In genomic region chr7:40711706-40712105, GRCh38 we compare ENCODE assay signal across 22 cellular contexts.
DNase-seq lines count a peak whose midpoint lies in the region; ATAC-seq, FAIRE-seq and TF ChIP-seq lines count a peak whose summit lies in the region.
"Had no signal": no experiment of that assay in that cellular context is flagged by ENCODE, and none has a peak within 500 bp of the region (broad histone marks: within the 10 kb centered on the region; RNA-seq: fewer than 3 reads in every experiment).

No MANE protein-coding gene starts in this region.

- H3K27me3 ChIP-seq in bronchial epithelial cell (ENCODE audit: control insufficient read depth, insufficient read depth, low read length) (no peaks in the 10 kb centered on the region), foreskin keratinocyte (no peaks in the 10 kb centered on the region), trophoblast cell (ENCODE audit: insufficient read depth, low read length) (no peaks in the 10 kb centered on the region), Caco-2 (replicated peaks; ENCODE audit: control insufficient read depth, insufficient read depth, low read length) (no peaks in the 10 kb centered on the region)
- H3K27me3 ChIP-seq: BE2C had no signal

- H3K36me3 Mint-ChIP-seq in Caco-2 (ENCODE audit: insufficient read depth, unreplicated experiment), result no peaks in the 10 kb centered on the region
- H3K36me3 Mint-ChIP-seq: CD4-positive, CD25-positive, alpha-beta regulatory T cell; CD8-positive, alpha-beta memory T cell had no signal

- intact Hi-C loops in Caco-2 (cut with micrococcal nuclease; ENCODE audit: unreplicated experiment), result no loop called here

- peak; percentile 23 for DNase-seq in RWPE1 (ENCODE audit: low spot score)
- DNase-seq in bronchial epithelial cell (ENCODE audit: low read depth), result peak; percentile 86
- peak; percentile 57 to 75 for DNase-seq in foreskin keratinocyte
- DNase-seq in trophoblast cell, result no peak
- no peak for DNase-seq in Caco-2
- DNase-seq: ACHN; BE2C; C1 segment of cervical spinal cord; CD4-positive, CD25-positive, alpha-beta regulatory T cell; CD8-positive, alpha-beta memory T cell; COR-L47; GOT3; H7; KBM-7 had no signal

- H3K27ac ChIP-seq in RWPE1 (no peak overlapping the region), foreskin keratinocyte (peak overlapping the region; percentile 49), trophoblast cell (ENCODE audit: low read depth, low read length) (no peak overlapping the region)

- TF ChIP-seq CTCF in RWPE1 (conservative IDR thresholded peaks at IDR 0.05; ENCODE audit: low read depth) (no peak), bronchial epithelial cell (IDR thresholded peaks at IDR 0.05; ENCODE audit: insufficient read depth, low read length, severe bottlenecking) (no peak), foreskin keratinocyte (conservative IDR thresholded peaks at IDR 0.05) (no peak), Caco-2 (IDR thresholded peaks at IDR 0.05; ENCODE audit: insufficient read depth in 1 of 2, low read depth in 1 of 2, low read length in 1 of 2, severe bottlenecking in 1 of 2, unreplicated experiment in 1 of 2) (no peak)

- H3K4me3 Mint-ChIP-seq in Caco-2 (ENCODE audit: unreplicated experiment), result no peak overlapping the region
- H3K4me3 Mint-ChIP-seq: CD4-positive, CD25-positive, alpha-beta regulatory T cell; CD8-positive, alpha-beta memory T cell; IgD-negative memory B cell had no signal

- no peak overlapping the region for H3K4me2 ChIP-seq in trophoblast cell (ENCODE audit: low read length)

- H2BK5ac ChIP-seq in trophoblast cell (ENCODE audit: low read depth, low read length, poor library complexity), result no peak overlapping the region

- H3K9ac ChIP-seq in trophoblast cell (ENCODE audit: low read length), result no peak overlapping the region

- H2BK12ac ChIP-seq in trophoblast cell (ENCODE audit: low read length), result no peak overlapping the region

- H3K14ac ChIP-seq in trophoblast cell (ENCODE audit: low read length), result no peak overlapping the region

- H3K4me3 ChIP-seq in bronchial epithelial cell (ENCODE audit: low read depth, low read length) (no peak overlapping the region), trophoblast cell (ENCODE audit: low read depth, low read length) (no peak overlapping the region), Caco-2 (ENCODE audit: low read depth, low read length) (no peak overlapping the region)

- H3K9me3 ChIP-seq in trophoblast cell (ENCODE audit: insufficient read depth, low read depth, low read length) (no peaks in the 10 kb centered on the region), Caco-2 (no peaks in the 10 kb centered on the region)
- H3K9me3 ChIP-seq: BE2C had no signal

- H4K8ac ChIP-seq in trophoblast cell (ENCODE audit: low read depth, low read length), result no peak overlapping the region

- H4K91ac ChIP-seq in trophoblast cell (ENCODE audit: low read depth, low read length), result peak overlapping the region; percentile 74

- no peak for FAIRE-seq in bronchial epithelial cell (lab: Jason Lieb, UNC)
- FAIRE-seq: A204.1, D721Med, G401.6, GM12892, GM18507 had no signal

- ATAC-seq in foreskin keratinocyte, result peak; percentile 84
- ATAC-seq in GM21529 (IDR thresholded peaks at IDR 0.05; ENCODE audit: unreplicated experiment), result no peak
- no peak for ATAC-seq in HG02970 (IDR thresholded peaks at IDR 0.05; ENCODE audit: low FRiP score, unreplicated experiment)

- no peaks in the 10 kb centered on the region for H3K27me3 Mint-ChIP-seq in Caco-2 (ENCODE audit: insufficient read depth, unreplicated experiment)
- H3K27me3 Mint-ChIP-seq: CD4-positive, CD25-positive, alpha-beta regulatory T cell; CD8-positive, alpha-beta memory T cell; IgD-negative memory B cell had no signal

- POLR2A ChIA-PET in RWPE1 (lab: Yijun Ruan, JAX; ENCODE audit: low non-redundant PET) (no interaction called here), Caco-2 (lab: Charles Lee) (no interaction called here)

- peaks cover 15% of the 10 kb centered on the region for H3K4me1 Mint-ChIP-seq in Caco-2 (ENCODE audit: low read depth, unreplicated experiment)
- H3K4me1 Mint-ChIP-seq: CD4-positive, CD25-positive, alpha-beta regulatory T cell; CD8-positive, alpha-beta memory T cell; IgD-negative memory B cell had no signal

- H2AK5ac ChIP-seq in trophoblast cell (ENCODE audit: low read length), result no peak overlapping the region

- H2BK120ac ChIP-seq in trophoblast cell (ENCODE audit: insufficient read depth, low read length, poor library complexity), result no peak overlapping the region

- no peak overlapping the region for H4K12ac ChIP-seq in trophoblast cell (ENCODE audit: low read depth, low read length)

- H3K36me3 ChIP-seq in bronchial epithelial cell (ENCODE audit: control insufficient read depth, insufficient read depth, low read length) (no peaks in the 10 kb centered on the region), trophoblast cell (ENCODE audit: control insufficient read depth in 1 of 2, insufficient read depth in 2 of 2, low read length in 2 of 2) (no peaks in the 10 kb centered on the region), Caco-2 (ENCODE audit: control insufficient read depth, insufficient read depth, low read length) (no peaks in the 10 kb centered on the region)
- H3K36me3 ChIP-seq: BE2C had no signal

- peaks cover 9% of the 10 kb centered on the region for H3K9me3 Mint-ChIP-seq in Caco-2 (ENCODE audit: unreplicated experiment)
- H3K9me3 Mint-ChIP-seq: IgD-negative memory B cell had no signal

- CTCF ChIA-PET in RWPE1 (lab: Yijun Ruan, JAX), result no interaction called here
- CTCF ChIA-PET in Caco-2 (lab: Charles Lee), result no interaction called here

- WGBS in trophoblast cell (ENCODE audit: extremely low coverage, insufficient coverage, insufficient read length), result no CpG with 5 or more reads among the region's 6 CpGs

- H3K27ac Mint-ChIP-seq in Caco-2 (ENCODE audit: unreplicated experiment), result no peak overlapping the region
- H3K27ac Mint-ChIP-seq: CD4-positive, CD25-positive, alpha-beta regulatory T cell; CD8-positive, alpha-beta memory T cell; IgD-negative memory B cell had no signal

- H3K79me1 ChIP-seq in trophoblast cell (ENCODE audit: low read length), result peaks cover 11% of the 10 kb centered on the region

- H3K4me1 ChIP-seq in foreskin keratinocyte (peaks cover 32% of the 10 kb centered on the region), trophoblast cell (ENCODE audit: control insufficient read depth in 1 of 2, insufficient read depth in 2 of 2, low read length in 2 of 2) (peaks cover 3 to 5% of the 10 kb centered on the region in 2 experiments), Caco-2 (no peaks in the 10 kb centered on the region)

- no TSS peak for BruUV-seq in Caco-2 (replicated peaks; lab: Mats Ljungman, UMichigan)

- no peak overlapping the region for H3K4ac ChIP-seq in trophoblast cell (ENCODE audit: low read depth, low read length)

- H3K18ac ChIP-seq in trophoblast cell (ENCODE audit: low read length), result no peak overlapping the region

- no peak overlapping the region for H2AFZ ChIP-seq in trophoblast cell (ENCODE audit: insufficient read depth, low read length, poor library complexity)

- no peaks in the 10 kb centered on the region for H3K79me2 ChIP-seq in trophoblast cell (ENCODE audit: control insufficient read depth, insufficient read depth, low read length, poor library complexity)

- H3K23ac ChIP-seq in trophoblast cell (ENCODE audit: low read length), result no peak overlapping the region

Comparison
In these comparisons a context has a peak if more than half of its experiments do, and no peak if none do; other contexts are left out.
1. DNase-seq: peak in RWPE1 (single experiment), bronchial epithelial cell (single experiment) and foreskin keratinocyte (2 of 2); none in trophoblast cell (0 of 2) and Caco-2 (0 of 2).